In genomic region chr19:4878491-4878968, GRCh38 we compare ENCODE assay signal across 13 cellular contexts. TPM values are rescaled to one million over a fixed set of nuclear protein-coding genes. Genes with fewer than 3 reads are reported as not detected.
DNase-seq lines count a peak whose midpoint lies in the region; ATAC-seq and TF ChIP-seq lines count a peak whose summit lies in the region.
"Had no signal": no experiment of that assay in that cellular context is flagged by ENCODE, and none has a peak within 500 bp of the region (broad histone marks: within the 10 kb centered on the region; RNA-seq: fewer than 3 reads in every experiment).

No MANE protein-coding gene starts in this region.

- no peaks in the 10 kb centered on the region for H3K27me3 ChIP-seq in adrenal gland
- H3K27me3 ChIP-seq: testis had no signal

- H3K4me3 ChIP-seq in adrenal gland = no peak overlapping the region
- H3K4me3 ChIP-seq: testis had no signal

- H3K9me3 ChIP-seq in adrenal gland (replicated peaks in 1 of 3) = no peaks in the 10 kb centered on the region
- H3K9me3 ChIP-seq: testis had no signal

- no peak for TF ChIP-seq POLR2A in adrenal gland (IDR thresholded peaks at IDR 0.05)

- DNase-seq in COLO668 (lab: John Stamatoyannopoulos, UW; ENCODE audit: unreplicated experiment) (peak; percentile 30), Kasumi-1 (lab: John Stamatoyannopoulos, UW) (peak; percentile 26 to 61), posterior cingulate gyrus (peak in 6 of 10 donors; percentile 41 to 92 (median 56)), CD1c-positive myeloid dendritic cell (ENCODE audit: extremely low spot score) (no peak), dermis blood vessel endothelial cell (no peak), adrenal gland (no peak), hepatic stellate cell (ENCODE audit: low spot score) (no peak)
- DNase-seq: activated CD4-positive, alpha-beta T cell treated with anti-CD3 and anti-CD28 coated beads for 4 hours; OCI-M1; small intestine; testis had no signal

- H3K4me1 ChIP-seq in adrenal gland (replicated peaks in 1 of 2) = no peaks in the 10 kb centered on the region

- peak; percentile 15 for ATAC-seq in esophagus mucosa

- TF ChIP-seq CTCF in adrenal gland (IDR thresholded peaks at IDR 0.05) = no peak

- intact Hi-C loops in posterior cingulate gyrus (cut with DNase I) = no loop called here
- intact Hi-C loops in adrenal gland (cut with DNase I) = no loop called here

- H3K36me3 ChIP-seq in adrenal gland (replicated peaks in 1 of 2) = no peaks in the 10 kb centered on the region

- WGBS in adrenal gland, 4 donors = 54 to 63% (median 57%) methylated on average over 1 to 23 of the region's 23 CpGs

- H3K27ac ChIP-seq in adrenal gland = no peak overlapping the region
- H3K27ac ChIP-seq: KMS-11, testis had no signal

RNA-seq across cellular contexts. Expression of gene PLIN3, which starts 11.1 kb away (rescaled TPM):
- 152 TPM for total RNA-seq in esophagus mucosa
- total RNA-seq in dermis blood vessel endothelial cell = 111 and 167 TPM in 2 replicates
- total RNA-seq in adrenal gland = 100 to 1,000 TPM in 6 of 8 donors, 10 to 100 TPM in 2; 64.9 to 181 (median 109) TPM
- 10 to 100 TPM; 21.3 to 59.2 (median 32.3) TPM for polyA plus RNA-seq in adrenal gland

RNA-seq across cellular contexts. Expression of gene ARRDC5, which starts 24.2 kb away (rescaled TPM):
- total RNA-seq in esophagus mucosa = not detected
- not detected in 2 replicates for total RNA-seq in dermis blood vessel endothelial cell
- under 1 TPM in 7 of 8 donors, not detected in 1; 0.14 to 0.69 (median 0.21) TPM for total RNA-seq in adrenal gland
- polyA plus RNA-seq in adrenal gland = 1 to 10 TPM in 1 of 3 donors, under 1 TPM in 1, not detected in 1; 0.27 to 1.1 TPM

RNA-seq across cellular contexts. Expression of gene UHRF1, which starts 30.8 kb away (rescaled TPM):
- total RNA-seq in esophagus mucosa (13.5 TPM), dermis blood vessel endothelial cell (22.0 and 55.7 TPM in 2 replicates), adrenal gland (1 to 10 TPM in 5 of 8 donors, under 1 TPM in 3; 0.87 to 2.6 (median 1.2) TPM)
- 1 to 10 TPM in 1 of 3 donors, under 1 TPM in 2; 0.56 to 1.2 (median 0.88) TPM for polyA plus RNA-seq in adrenal gland

RNA-seq across cellular contexts. Expression of gene TICAM1, which starts 47.0 kb away (rescaled TPM):
- total RNA-seq in esophagus mucosa (24.4 TPM), dermis blood vessel endothelial cell (4.9 and 7.7 TPM in 2 replicates), adrenal gland (10 to 100 TPM in 1 of 8 donors, 1 to 10 TPM in 7; 1.9 to 12.0 (median 6.8) TPM)
- polyA plus RNA-seq in adrenal gland = 1 to 10 TPM; 1.9 to 9.3 (median 7.4) TPM

Comparison
In these comparisons a context has a peak if more than half of its experiments do, and no peak if none do; other contexts are left out.
1. DNase-seq: peak in COLO668 (single experiment), Kasumi-1 (2 of 2) and posterior cingulate gyrus (6 of 10); none in CD1c-positive myeloid dendritic cell (single experiment), dermis blood vessel endothelial cell (single experiment), adrenal gland (0 of 7) and hepatic stellate cell (single experiment).